21 cellular contexts compared by ENCODE assay signal in genomic region chr22:28005513-28005912, GRCh38.
"Had no signal": no experiment of that assay in that cellular context is flagged by ENCODE, and none has a peak within 500 bp of the region (broad histone marks: within the 10 kb centered on the region; RNA-seq: fewer than 3 reads in every experiment).

No MANE protein-coding gene starts in this region.

- H3K27me3 ChIP-seq: colonic mucosa, left lung, neural progenitor cell, pancreas, right lobe of liver, suprapubic skin, thyroid gland, upper lobe of left lung had no signal

- DNase-seq: colonic mucosa; dermis blood vessel endothelial cell; foreskin melanocyte; head of caudate nucleus; hypothalamus; islet precursor cell; midbrain; occipital lobe; right lobe of liver; stimulated activated CD4-positive, alpha-beta T cell treated with anti-CD3 and anti-CD28 coated beads, Interleukin-4, amount 100 ng/mL, for 1 hour; stimulated activated CD8-positive, alpha-beta memory T cell treated with anti-CD3 and anti-CD28 coated beads, Interleukin-4, amount 100 ng/mL, for 48 hours; stimulated activated naive CD8-positive, alpha-beta T cell treated with anti-CD3 and anti-CD28 coated beads, Interleukin-15, Interleukin-2, amounts not matched to agents 100 U/mL and 50 U/mL, for 24 hours; thyroid gland; upper lobe of left lung had no signal

- H3K4me3 ChIP-seq: colonic mucosa, left lung, lung, neural progenitor cell, pancreas, right lobe of liver, suprapubic skin, thyroid gland, upper lobe of left lung had no signal

- H3K9me3 ChIP-seq: colonic mucosa, left lung, pancreas, right lobe of liver, suprapubic skin, thyroid gland, upper lobe of left lung had no signal

- H3K27ac ChIP-seq: colonic mucosa, left lung, neural progenitor cell, pancreas, right lobe of liver, suprapubic skin, thyroid gland, upper lobe of left lung had no signal

- H3K4me1 ChIP-seq: colonic mucosa, neural progenitor cell, pancreas had no signal

- ATAC-seq: left lung; natural killer cell treated with Interleukin-12 subunit alpha and Interleukin-12 subunit beta and Interleukin-15 and Interleukin-18, amount 100 ng/mL, for 72 hours; pancreas; right lobe of liver; stimulated activated effector memory CD8-positive, alpha-beta T cell treated with anti-CD3 and anti-CD28 coated beads, Interleukin-12 subunit alpha, Interleukin-12 subunit beta, amount 100 ng/mL, for 72 hours; stimulated activated naive CD8-positive, alpha-beta T cell treated with anti-CD3 and anti-CD28 coated beads, Interleukin-15, Interleukin-2, amounts not matched to agents 100 U/mL and 50 U/mL, for 24 hours had no signal

- H3K36me3 ChIP-seq: colonic mucosa, neural progenitor cell, pancreas, right lobe of liver, suprapubic skin, thyroid gland had no signal

- FAIRE-seq: pancreas had no signal
